Comparison of ENCODE assay signal across 32 cellular contexts in the genomic region with DNA sequence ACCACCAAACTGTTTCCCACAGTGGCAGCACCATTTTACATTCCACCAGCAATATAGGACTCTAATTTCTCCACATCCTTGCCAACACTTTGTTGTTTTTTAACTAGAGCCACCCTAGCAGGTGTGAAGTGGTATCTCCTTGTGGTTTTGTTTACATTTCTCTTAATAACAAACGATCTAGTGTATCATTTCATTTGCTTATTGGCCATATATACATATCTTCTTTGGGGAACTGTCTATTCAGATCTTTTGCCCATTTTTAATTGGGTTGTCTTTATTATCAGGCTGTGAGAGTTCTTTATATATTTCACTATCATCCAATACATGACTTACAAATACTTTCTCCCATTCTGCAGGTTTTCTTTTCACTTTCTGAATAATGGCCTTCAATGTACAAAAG.
"Had no signal": no experiment of that assay in that cellular context is flagged by ENCODE, and none has a peak within 500 bp of the region (broad histone marks: within the 10 kb centered on the region; RNA-seq: fewer than 3 reads in every experiment).

No MANE protein-coding gene starts in this region.

- H3K36me3 ChIP-seq: adrenal gland, colonic mucosa, esophagus squamous epithelium, gastroesophageal sphincter had no signal

- H3K4me3 ChIP-seq: adrenal gland, body of pancreas, colonic mucosa, esophagus squamous epithelium, gastroesophageal sphincter had no signal

- DNase-seq: activated B cell treated with CpG ODN at 0.5 μM for 24 hours; activated CD4-positive, alpha-beta memory T cell treated with anti-CD3 and anti-CD28 coated beads, Interleukin-2, amount 10 ng/mL, durations not matched to agents 7 days and 5 days; activated CD4-positive, alpha-beta T cell treated with anti-CD3 and anti-CD28 coated beads, Interleukin-2, amount 10 ng/mL, durations not matched to agents 7 days and 5 days; activated CD4-positive, alpha-beta T cell treated with anti-CD3 and anti-CD28 coated beads, Interleukin-2, amount 50 U/mL, for 4 hours; activated CD8-positive, alpha-beta memory T cell treated with anti-CD3 and anti-CD28 coated beads, Interleukin-2, amount 50 U/mL, for 48 hours; activated effector memory CD4-positive, alpha-beta T cell treated with anti-CD3 and anti-CD28 coated beads, Interleukin-2, amount 50 U/mL, for 16 hours; activated naive CD4-positive, alpha-beta T cell treated with anti-CD3 and anti-CD28 coated beads for 36 hours; activated naive CD8-positive, alpha-beta T cell treated with anti-CD3 and anti-CD28 coated beads for 36 hours; activated naive CD8-positive, alpha-beta T cell treated with anti-CD3 and anti-CD28 coated beads, Interleukin-2, amount 50 U/mL, for 24 hours; activated T-cell treated with anti-CD3 and anti-CD28 coated beads for 4 hours; activated T-cell treated with anti-CD3 and anti-CD28 coated beads, Interleukin-2, amount 50 U/mL, for 4 hours; adrenal gland; amygdala; aorta; body of pancreas; central memory CD4-positive, alpha-beta T cell; cerebellar nuclear complex; colonic mucosa; effector CD8-positive, alpha-beta T cell; esophagus squamous epithelium; foreskin melanocyte; T-helper 1 cell; T-helper 17 cell; T1000; WERI-Rb-1 had no signal

- H3K27me3 Mint-ChIP-seq: activated B cell treated with CpG ODN at 0.5 μM for 24 hours; activated CD4-positive, alpha-beta memory T cell treated with anti-CD3 and anti-CD28 coated beads, Interleukin-2, amount 10 ng/mL, durations not matched to agents 7 days and 5 days; activated CD4-positive, alpha-beta T cell treated with anti-CD3 and anti-CD28 coated beads, Interleukin-2, amount 10 ng/mL, durations not matched to agents 7 days and 5 days; activated naive CD4-positive, alpha-beta T cell treated with anti-CD3 and anti-CD28 coated beads, Interleukin-2, amount 50 U/mL, for 24 hours; activated naive CD8-positive, alpha-beta T cell treated with anti-CD3 and anti-CD28 coated beads for 36 hours; activated naive CD8-positive, alpha-beta T cell treated with anti-CD3 and anti-CD28 coated beads, Interleukin-2, amount 50 U/mL, for 24 hours; T-helper 17 cell had no signal

- H3K27ac Mint-ChIP-seq: activated B cell treated with CpG ODN at 0.5 μM for 24 hours; activated CD4-positive, alpha-beta memory T cell treated with anti-CD3 and anti-CD28 coated beads, Interleukin-2, amount 10 ng/mL, durations not matched to agents 7 days and 5 days; activated CD4-positive, alpha-beta T cell treated with anti-CD3 and anti-CD28 coated beads, Interleukin-2, amount 10 ng/mL, durations not matched to agents 7 days and 5 days; activated naive CD4-positive, alpha-beta T cell treated with anti-CD3 and anti-CD28 coated beads for 36 hours; activated naive CD8-positive, alpha-beta T cell treated with anti-CD3 and anti-CD28 coated beads for 36 hours; activated naive CD8-positive, alpha-beta T cell treated with anti-CD3 and anti-CD28 coated beads, Interleukin-2, amount 50 U/mL, for 24 hours; activated T-helper 1 cell treated with anti-CD3 and anti-CD28 coated beads, Interleukin-12 subunit alpha, Interleukin-12 subunit beta, Interleukin-2, Interleukin-4 antibody, amounts not matched to agents 30 ng/mL and 10 ng/mL and 1 ng/mL, durations not matched to agents 14 hours and 24 hours and 36 hours; activated T-helper 2 cell treated with anti-CD3 and anti-CD28 coated beads, Interferon-gamma antibody, Interleukin-2, Interleukin-4, amounts not matched to agents 10 μg/mL and 5 μg/mL and 100 μg/mL, durations not matched to agents 14 hours and 24 hours and 36 hours; T-helper 17 cell; T-helper 2 cell treated with Interferon-gamma antibody and Interleukin-4, amounts not matched to agents 5 μg/mL and 100 μg/mL, for 36 hours had no signal

- H3K27ac ChIP-seq: adrenal gland, body of pancreas, colonic mucosa, epithelial cell of prostate, esophagus squamous epithelium, gastroesophageal sphincter, WERI-Rb-1 had no signal

- H3K4me3 Mint-ChIP-seq: activated B cell treated with CpG ODN at 0.5 μM for 24 hours; activated CD4-positive, alpha-beta memory T cell treated with anti-CD3 and anti-CD28 coated beads, Interleukin-2, amount 10 ng/mL, durations not matched to agents 7 days and 5 days; activated CD4-positive, alpha-beta T cell treated with anti-CD3 and anti-CD28 coated beads, Interleukin-2, amount 10 ng/mL, durations not matched to agents 7 days and 5 days; activated naive CD4-positive, alpha-beta T cell treated with anti-CD3 and anti-CD28 coated beads for 36 hours; activated naive CD4-positive, alpha-beta T cell treated with anti-CD3 and anti-CD28 coated beads, Interleukin-2, amount 50 U/mL, for 24 hours; activated naive CD8-positive, alpha-beta T cell treated with anti-CD3 and anti-CD28 coated beads for 36 hours; activated naive CD8-positive, alpha-beta T cell treated with anti-CD3 and anti-CD28 coated beads, Interleukin-2, amount 50 U/mL, for 24 hours; activated T-cell treated with anti-CD3 and anti-CD28 coated beads, Interleukin-2, amount 50 U/mL, for 4 hours; activated T-helper 1 cell treated with anti-CD3 and anti-CD28 coated beads, Interleukin-12 subunit alpha, Interleukin-12 subunit beta, Interleukin-2, Interleukin-4 antibody, amounts not matched to agents 30 ng/mL and 10 ng/mL and 1 ng/mL, durations not matched to agents 14 hours and 24 hours and 36 hours; T-helper 17 cell; T-helper 2 cell treated with Interferon-gamma antibody and Interleukin-4, amounts not matched to agents 5 μg/mL and 100 μg/mL, for 36 hours had no signal

- ATAC-seq: activated CD4-positive, CD25-positive, alpha-beta regulatory T cell treated with anti-CD3 and anti-CD28 coated beads, Interleukin-2, amount 50 U/mL, for 24 hours; activated naive CD8-positive, alpha-beta T cell treated with anti-CD3 and anti-CD28 coated beads, Interleukin-2, amount 50 U/mL, for 24 hours; activated T-cell treated with anti-CD3 and anti-CD28 coated beads, Interleukin-2, amount 50 U/mL, for 4 hours; body of pancreas; gastroesophageal sphincter; T-helper 17 cell had no signal

- H3K9me3 ChIP-seq: adrenal gland, body of pancreas, colonic mucosa, esophagus squamous epithelium, gastroesophageal sphincter had no signal
